16 cellular contexts compared by ENCODE assay signal in the genomic region with DNA sequence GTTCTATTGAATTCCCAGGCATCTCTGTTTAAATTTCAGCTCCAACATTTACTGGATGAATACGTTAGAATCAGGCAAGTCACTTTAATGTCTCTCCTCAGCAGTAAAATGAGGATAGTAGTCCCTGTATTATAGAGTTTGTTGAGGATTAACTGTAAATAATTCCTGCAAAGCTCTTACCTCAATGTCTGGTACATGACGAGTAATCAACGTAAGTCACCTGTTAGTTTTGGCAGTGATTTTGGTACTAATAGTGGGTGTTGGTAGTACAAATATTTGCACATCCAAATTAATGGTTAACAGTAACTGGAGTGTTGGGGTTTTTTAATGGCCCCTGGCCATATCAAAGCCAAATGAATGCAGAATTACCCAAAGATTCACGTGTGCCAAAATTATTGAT.
"Had no signal": no experiment of that assay in that cellular context is flagged by ENCODE, and none has a peak within 500 bp of the region (broad histone marks: within the 10 kb centered on the region; RNA-seq: fewer than 3 reads in every experiment).

No MANE protein-coding gene starts in this region.

- H3K36me3 ChIP-seq: spleen had no signal

- H3K9me3 ChIP-seq: psoas muscle, spleen, testis had no signal

- H3K27me3 ChIP-seq: foreskin keratinocyte, testis had no signal

- H3K27ac ChIP-seq: foreskin keratinocyte, psoas muscle, spleen, testis had no signal

- DNase-seq: activated CD4-positive, CD25-positive, alpha-beta regulatory T cell treated with anti-CD3 and anti-CD28 coated beads, Interleukin-2, amount 50 U/mL, for 72 hours; activated naive CD4-positive, alpha-beta T cell; activated naive CD8-positive, alpha-beta T cell treated with anti-CD3 and anti-CD28 coated beads, Interleukin-2, amount 10 ng/mL, durations not matched to agents 7 days and 5 days; activated T-cell treated with anti-CD3 and anti-CD28 coated beads for 4 hours; cerebellar nuclear complex; effector CD8-positive, alpha-beta T cell; foreskin keratinocyte; glutamatergic neuron; hypothalamus; kidney; psoas muscle; spleen; stimulated activated naive CD8-positive, alpha-beta T cell treated with anti-CD3 and anti-CD28 coated beads, Interleukin-15, amount 100 ng/mL, for 72 hours; testis had no signal

- H3K4me3 ChIP-seq: psoas muscle, spleen, testis had no signal

- FAIRE-seq: endothelial cell of umbilical vein, kidney had no signal

- ATAC-seq: foreskin keratinocyte; psoas muscle; sciatic nerve; stimulated activated naive CD8-positive, alpha-beta T cell treated with anti-CD3 and anti-CD28 coated beads, Interleukin-15, amount 100 ng/mL, for 72 hours had no signal

- H3K4me1 ChIP-seq: psoas muscle, spleen, testis had no signal
